17 cellular contexts compared by ENCODE assay signal in genomic region chr1:1161078-1161682, GRCh38. TPM values are rescaled to one million over a fixed set of nuclear protein-coding genes. Genes with fewer than 3 reads are reported as not detected.
DNase-seq lines count a peak whose midpoint lies in the region; ATAC-seq and TF ChIP-seq lines count a peak whose summit lies in the region.
"Had no signal": no experiment of that assay in that cellular context is flagged by ENCODE, and none has a peak within 500 bp of the region (broad histone marks: within the 10 kb centered on the region; RNA-seq: fewer than 3 reads in every experiment).

No MANE protein-coding gene starts in this region.

- no peak for TF ChIP-seq POLR2A in body of pancreas (IDR thresholded peaks at IDR 0.05)

- TF ChIP-seq CTCF in body of pancreas (IDR thresholded peaks at IDR 0.05): no peak

- no peak overlapping the region for H2AFZ ChIP-seq in neuronal stem cell (ENCODE audit: low read length)

- peak overlapping the region; percentile 20 for H2AK5ac ChIP-seq in neuronal stem cell (ENCODE audit: low read depth, low read length)

- peak overlapping the region; percentile 51 for H3K27ac Mint-ChIP-seq in activated naive CD4-positive, alpha-beta T cell treated with anti-CD3 and anti-CD28 coated beads, Interleukin-2, amount 50 U/mL, for 24 hours
- H3K27ac Mint-ChIP-seq in activated naive CD4-positive, alpha-beta T cell treated with anti-CD3 and anti-CD28 coated beads for 36 hours: no peak overlapping the region
- H3K27ac Mint-ChIP-seq: CD8-positive, alpha-beta T cell; HFFc6 had no signal

- H3K9me3 ChIP-seq in body of pancreas (no peaks in the 10 kb centered on the region), neuronal stem cell (replicated peaks in 1 of 2; ENCODE audit: control insufficient read depth in 2 of 2, insufficient read depth in 1 of 2, low read depth in 1 of 2, low read length in 2 of 2) (no peaks in the 10 kb centered on the region)

- no peak overlapping the region for H2BK5ac ChIP-seq in neuronal stem cell (ENCODE audit: low read length)

- H3K23ac ChIP-seq in neuronal stem cell (ENCODE audit: low read depth, low read length, poor library complexity): peak overlapping the region; percentile 20

- no peak overlapping the region for H3K9ac ChIP-seq in neuronal stem cell (ENCODE audit: low read depth, low read length, poor library complexity)
- H3K9ac ChIP-seq: KMS-11 had no signal

- no peak overlapping the region for H3K14ac ChIP-seq in neuronal stem cell (ENCODE audit: low read length)

- H3K27me3 ChIP-seq in body of pancreas: no peaks in the 10 kb centered on the region
- peaks cover 0 to 14% (median 5%) of the 10 kb centered on the region in 3 experiments for H3K27me3 ChIP-seq in neuronal stem cell (ENCODE audit: control insufficient read depth in 3 of 3, insufficient read depth in 3 of 3, low read depth in 1 of 3, low read length in 3 of 3)

- H4K8ac ChIP-seq in neuronal stem cell (ENCODE audit: low read depth, low read length): no peak overlapping the region

- no peak for DNase-seq in activated naive CD4-positive, alpha-beta T cell treated with anti-CD3 and anti-CD28 coated beads for 36 hours
- no peak for DNase-seq in body of pancreas
- no peak for DNase-seq in neuronal stem cell (ENCODE audit: low spot score)
- no peak for DNase-seq in NCI-H1436 (lab: John Stamatoyannopoulos, UW)
- DNase-seq: CD8-positive, alpha-beta T cell; DND-41; GDM1; HFFc6; IMR-90 had no signal

- 86 to 89% methylated on average over 9 to 29 of the region's 29 CpGs for WGBS in body of pancreas, 2 donors
- no CpG with 5 or more reads among the region's 29 CpGs for WGBS in neuronal stem cell (ENCODE audit: extremely low coverage in 2 of 2, insufficient read length in 2 of 2, insufficient replicate concordance in 1 of 2), 2 donors

- H3K4me3 Mint-ChIP-seq in activated naive CD4-positive, alpha-beta T cell treated with anti-CD3 and anti-CD28 coated beads, Interleukin-2, amount 50 U/mL, for 24 hours: no peak overlapping the region
- H3K4me3 Mint-ChIP-seq in activated naive CD4-positive, alpha-beta T cell treated with anti-CD3 and anti-CD28 coated beads for 36 hours: no peak overlapping the region
- H3K4me3 Mint-ChIP-seq: CD14-positive monocyte; CD8-positive, alpha-beta T cell; HFFc6 had no signal

- H3K4me1 ChIP-seq in body of pancreas (peaks cover 46% of the 10 kb centered on the region), neuronal stem cell (ENCODE audit: control insufficient read depth in 2 of 2, insufficient read depth in 1 of 2, low read depth in 1 of 2, low read length in 2 of 2) (peaks cover 11 to 21% of the 10 kb centered on the region in 2 donors)

- H3K36me3 Mint-ChIP-seq in activated naive CD4-positive, alpha-beta T cell treated with anti-CD3 and anti-CD28 coated beads, Interleukin-2, amount 50 U/mL, for 24 hours: no peaks in the 10 kb centered on the region
- no peaks in the 10 kb centered on the region for H3K36me3 Mint-ChIP-seq in activated naive CD4-positive, alpha-beta T cell treated with anti-CD3 and anti-CD28 coated beads for 36 hours (ENCODE audit: low read depth)
- H3K36me3 Mint-ChIP-seq: CD14-positive monocyte; CD8-positive, alpha-beta T cell had no signal

- CTCF ChIA-PET in activated naive CD4-positive, alpha-beta T cell treated with anti-CD3 and anti-CD28 coated beads for 36 hours (lab: Charles Lee): no interaction called here

- no peaks in the 10 kb centered on the region for H3K4me1 Mint-ChIP-seq in activated naive CD4-positive, alpha-beta T cell treated with anti-CD3 and anti-CD28 coated beads, Interleukin-2, amount 50 U/mL, for 24 hours
- no peaks in the 10 kb centered on the region for H3K4me1 Mint-ChIP-seq in activated naive CD4-positive, alpha-beta T cell treated with anti-CD3 and anti-CD28 coated beads for 36 hours (ENCODE audit: low read depth)

- H3K18ac ChIP-seq in neuronal stem cell (ENCODE audit: low read length): peak overlapping the region; percentile 84

- H3K4me2 ChIP-seq in neuronal stem cell (ENCODE audit: insufficient read depth, low read length, poor library complexity, severe bottlenecking): no peak overlapping the region
- H3K4me2 ChIP-seq: KMS-11 had no signal

- peak overlapping the region; percentile 97 for H2BK15ac ChIP-seq in neuronal stem cell (ENCODE audit: low read length)

- intact Hi-C loops in activated naive CD4-positive, alpha-beta T cell treated with anti-CD3 and anti-CD28 coated beads for 36 hours (cut with micrococcal nuclease): no loop called here
- intact Hi-C loops in body of pancreas (cut with DNase I): no loop called here

- no peaks in the 10 kb centered on the region for H3K27me3 Mint-ChIP-seq in activated naive CD4-positive, alpha-beta T cell treated with anti-CD3 and anti-CD28 coated beads, Interleukin-2, amount 50 U/mL, for 24 hours
- no peaks in the 10 kb centered on the region for H3K27me3 Mint-ChIP-seq in activated naive CD4-positive, alpha-beta T cell treated with anti-CD3 and anti-CD28 coated beads for 36 hours (ENCODE audit: low read depth)

- H3K4me3 ChIP-seq in body of pancreas (no peak overlapping the region), neuronal stem cell (ENCODE audit: low read length in 2 of 2) (no peak overlapping the region)

- no peak for ATAC-seq in body of pancreas
- ATAC-seq in HG03108 (IDR thresholded peaks at IDR 0.05; ENCODE audit: unreplicated experiment): no peak
- no peak for ATAC-seq in GM18498 (IDR thresholded peaks at IDR 0.05; ENCODE audit: unreplicated experiment)
- ATAC-seq: CD8-positive, alpha-beta T cell had no signal

- H3K9me3 Mint-ChIP-seq in activated naive CD4-positive, alpha-beta T cell treated with anti-CD3 and anti-CD28 coated beads, Interleukin-2, amount 50 U/mL, for 24 hours: no peaks in the 10 kb centered on the region
- peaks cover 2% of the 10 kb centered on the region for H3K9me3 Mint-ChIP-seq in activated naive CD4-positive, alpha-beta T cell treated with anti-CD3 and anti-CD28 coated beads for 36 hours
- H3K9me3 Mint-ChIP-seq: CD8-positive, alpha-beta T cell; HFFc6 had no signal

- H2BK120ac ChIP-seq in neuronal stem cell (ENCODE audit: low read depth, low read length): peak overlapping the region; percentile 89

- peaks cover 1% of the 10 kb centered on the region for H3K79me1 ChIP-seq in neuronal stem cell (ENCODE audit: low read depth, low read length)

- H3K36me3 ChIP-seq in body of pancreas (replicated peaks in 1 of 2; ENCODE audit: insufficient read depth in 1 of 2, low read depth in 2 of 2) (no peaks in the 10 kb centered on the region), neuronal stem cell (replicated peaks in 1 of 2; ENCODE audit: control insufficient read depth in 2 of 2, insufficient read depth in 2 of 2, low read length in 2 of 2) (no peaks in the 10 kb centered on the region)

- H3K4ac ChIP-seq in neuronal stem cell (ENCODE audit: low read length): no peak overlapping the region

- H3K27ac ChIP-seq in body of pancreas: peak overlapping the region in 3 of 4 donors; percentile 89 to 97 (median 95)
- H3K27ac ChIP-seq in neuronal stem cell (replicated peaks; ENCODE audit: low read length): no peak overlapping the region
- H3K27ac ChIP-seq: 22Rv1, KMS-11 had no signal

- peak overlapping the region; percentile 93 for H2BK12ac ChIP-seq in neuronal stem cell (ENCODE audit: low read length)

- no peak overlapping the region for H4K91ac ChIP-seq in neuronal stem cell (ENCODE audit: low read depth, low read length, poor library complexity)

RNA-seq across cellular contexts. Expression of gene TTLL10, which starts 12.5 kb away (rescaled TPM):
- total RNA-seq in activated naive CD4-positive, alpha-beta T cell treated with anti-CD3 and anti-CD28 coated beads for 36 hours: not detected
- total RNA-seq in body of pancreas: under 1 TPM; 0.66 to 0.78 TPM
- 1.3 TPM for polyA plus RNA-seq in neuronal stem cell (2013, experiment 1 of 2)
- polyA plus RNA-seq in neuronal stem cell (2013, experiment 2 of 2): 1.3 TPM
- total RNA-seq: A673; CD8-positive, alpha-beta T cell; HFFc6; IMR-90 had no signal
- polyA plus RNA-seq: BJ, IMR-90 had no signal

RNA-seq across cellular contexts. Expression of gene TNFRSF18, which starts 45.2 kb away (rescaled TPM):
- total RNA-seq in activated naive CD4-positive, alpha-beta T cell treated with anti-CD3 and anti-CD28 coated beads for 36 hours: 10 to 100 TPM; 30.7 to 31.0 TPM
- not detected for total RNA-seq in body of pancreas
- 0.21 TPM for polyA plus RNA-seq in neuronal stem cell (2013, experiment 1 of 2)
- polyA plus RNA-seq in neuronal stem cell (2013, experiment 2 of 2): 0.36 TPM
- total RNA-seq: HFFc6 had no signal
- polyA plus RNA-seq: CD14-positive monocyte had no signal

RNA-seq across cellular contexts. Expression of gene C1orf159, which starts 45.3 kb away (rescaled TPM):
- total RNA-seq in activated naive CD4-positive, alpha-beta T cell treated with anti-CD3 and anti-CD28 coated beads for 36 hours: 10 to 100 TPM; 14.9 to 18.6 TPM
- 10 to 100 TPM in 1 of 2 donors, 1 to 10 TPM in 1; 8.8 to 13.2 TPM for total RNA-seq in body of pancreas
- polyA plus RNA-seq in neuronal stem cell (2013, experiment 1 of 2): 12.3 TPM
- 11.7 TPM for polyA plus RNA-seq in neuronal stem cell (2013, experiment 2 of 2)

RNA-seq across cellular contexts. Expression of gene TNFRSF4, which starts 52.8 kb away (rescaled TPM):
- total RNA-seq in activated naive CD4-positive, alpha-beta T cell treated with anti-CD3 and anti-CD28 coated beads for 36 hours: 100 to 1,000 TPM; 107 to 110 TPM
- total RNA-seq in body of pancreas: 1 to 10 TPM in 1 of 2 donors, under 1 TPM in 1; 0.99 to 2.6 TPM
- polyA plus RNA-seq in neuronal stem cell (2013, experiment 1 of 2): 0.06 TPM
- 0.08 TPM for polyA plus RNA-seq in neuronal stem cell (2013, experiment 2 of 2)
- total RNA-seq: IMR-90 had no signal
- polyA plus RNA-seq: BJ, CD14-positive monocyte had no signal

Comparison
In these comparisons a context has a peak if more than half of its experiments do, and no peak if none do; other contexts are left out.
1. RNA of gene TNFRSF18, which starts 45.2 kb away (total RNA-seq): 30.7 to 31.0 TPM in activated naive CD4-positive, alpha-beta T cell treated with anti-CD3 and anti-CD28 coated beads for 36 hours; not detected in body of pancreas; every median in the first group is over 10 times any median in the second.